11 cellular contexts compared by ENCODE assay signal in the genomic region with DNA sequence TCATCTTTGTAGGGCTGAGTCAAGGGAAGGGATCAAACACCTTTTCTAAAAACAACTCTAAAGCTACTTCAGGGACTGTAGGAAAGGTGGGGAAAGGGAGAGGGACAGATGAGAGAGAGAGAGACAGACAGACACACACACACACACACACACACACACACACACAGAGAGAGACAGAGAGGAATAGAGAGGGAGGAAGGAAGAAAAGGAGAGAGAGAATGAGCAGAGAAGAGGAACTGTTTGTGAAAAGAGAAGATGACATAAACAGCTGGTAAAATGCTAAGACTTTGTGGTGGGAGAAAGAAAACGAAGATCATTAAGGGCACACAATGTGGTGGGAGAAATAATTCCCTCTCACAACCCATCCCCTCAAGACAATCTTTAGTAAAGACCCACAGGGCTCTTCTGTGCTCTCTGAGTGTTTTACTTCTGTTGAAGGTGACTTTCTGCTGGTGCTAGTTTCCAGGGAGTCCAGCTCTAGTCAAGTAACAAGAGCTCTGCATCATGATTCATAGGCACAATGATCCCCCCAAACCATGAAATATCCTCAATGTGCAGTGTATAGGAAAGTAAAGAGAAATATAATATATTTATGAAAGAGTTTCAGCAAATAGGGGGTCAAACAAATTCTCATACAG.
DNase-seq lines count a peak whose midpoint lies in the region; ATAC-seq and TF ChIP-seq lines count a peak whose summit lies in the region.
"Had no signal": no experiment of that assay in that cellular context is flagged by ENCODE, and none has a peak within 500 bp of the region (broad histone marks: within the 10 kb centered on the region; RNA-seq: fewer than 3 reads in every experiment).

No MANE protein-coding gene starts in this region.

- H3K4me3 Mint-ChIP-seq in chondrocyte (ENCODE audit: unreplicated experiment) = no peak overlapping the region
- H3K4me3 Mint-ChIP-seq in effector memory CD8-positive, alpha-beta T cell = no peak overlapping the region

- DNase-seq in GF-D8 (lab: John Stamatoyannopoulos, UW) (peak; percentile 27), NAMALWA (ENCODE audit: low spot score) (peak; percentile 33), chondrocyte (ENCODE audit: low spot score) (no peak), dedifferentiated amniotic fluid mesenchymal stem cell (ENCODE audit: extremely low spot score) (no peak), DMS53 treated with DMSO at 0.1 percent for 48 hours (lab: John Stamatoyannopoulos, UW; ENCODE audit: unreplicated experiment) (no peak)
- DNase-seq in effector memory CD8-positive, alpha-beta T cell = no peak
- DNase-seq: NCI-H1417; NCI-H82; stimulated activated CD4-positive, alpha-beta T cell treated with anti-CD3 and anti-CD28 coated beads, Interleukin-12 subunit alpha, Interleukin-12 subunit beta, amount 100 ng/mL, for 4 hours had no signal

- H3K27me3 Mint-ChIP-seq in chondrocyte (ENCODE audit: low read depth) = no peaks in the 10 kb centered on the region
- no peaks in the 10 kb centered on the region for H3K27me3 Mint-ChIP-seq in effector memory CD8-positive, alpha-beta T cell

- peaks cover 63% of the 10 kb centered on the region for H3K4me1 Mint-ChIP-seq in chondrocyte (ENCODE audit: low read depth)
- peaks cover 30 to 57% of the 10 kb centered on the region in 2 donors for H3K4me1 Mint-ChIP-seq in effector memory CD8-positive, alpha-beta T cell (ENCODE audit: low read depth in 2 of 2)

- peak overlapping the region; percentile 90 for H3K27ac Mint-ChIP-seq in chondrocyte (ENCODE audit: unreplicated experiment)
- peak overlapping the region in 1 of 2 donors; percentile 4 for H3K27ac Mint-ChIP-seq in effector memory CD8-positive, alpha-beta T cell

- H3K4me3 ChIP-seq in skin epidermis = no peak overlapping the region

- H3K36me3 Mint-ChIP-seq in chondrocyte (ENCODE audit: low read depth) = peaks cover 21% of the 10 kb centered on the region
- no peaks in the 10 kb centered on the region for H3K36me3 Mint-ChIP-seq in effector memory CD8-positive, alpha-beta T cell (ENCODE audit: insufficient read depth)

- no peak for ATAC-seq in effector memory CD8-positive, alpha-beta T cell (replicated peaks)

- H3K9me3 Mint-ChIP-seq in chondrocyte (ENCODE audit: low read depth) = peaks cover 2% of the 10 kb centered on the region
- peaks cover 5 to 7% of the 10 kb centered on the region in 2 donors for H3K9me3 Mint-ChIP-seq in effector memory CD8-positive, alpha-beta T cell

- TF ChIP-seq CTCF in chondrocyte (IDR thresholded peaks at IDR 0.05) = no peak

- peak overlapping the region in 11 of 21 experiments; percentile 2 to 63 (median 47) for H3K27ac ChIP-seq in skin epidermis
- H3K27ac ChIP-seq: epithelial cell of prostate had no signal

Comparison
In these comparisons a context has a peak if more than half of its experiments do, and no peak if none do; other contexts are left out.
1. DNase-seq: peak in GF-D8 (single experiment) and NAMALWA (single experiment); none in chondrocyte (single experiment), effector memory CD8-positive, alpha-beta T cell (0 of 3), dedifferentiated amniotic fluid mesenchymal stem cell (single experiment) and DMS53 treated with DMSO at 0.1 percent for 48 hours (single experiment).